Comparison of ENCODE assay signal across 1 cellular context in genomic region chr19:17159466-17160393, GRCh38.
A peak's percentile ranks its signal among the peaks of the same experiment; 100 is the strongest.
TF ChIP-seq lines count a peak whose summit lies in the region.

No MANE protein-coding gene starts in this region.

TF ChIP-seq in HepG2, 621 proteins besides CTCF, POLR2A, EP300 and RAD21 (continues in another document):
- TF ChIP-seq MTA1 (CRISPR knock-in tag; IDR thresholded peaks at IDR 0.05; ENCODE audit: borderline replicate concordance) (no peak), TCF7 (IDR thresholded peaks at IDR 0.05; ENCODE audit: low read depth) (no peak), ATAD3A (CRISPR knock-in tag; IDR thresholded peaks at IDR 0.05) (no peak), ZEB1 (IDR thresholded peaks at IDR 0.05; ENCODE audit: insufficient replicate concordance, low read depth) (no peak), FOXJ3 (CRISPR knock-in tag; IDR thresholded peaks at IDR 0.05; ENCODE audit: borderline replicate concordance) (0 out of 2 replicates have a peak, but pooled peaks have one; percentile 23), PHF20 (CRISPR knock-in tag; IDR thresholded peaks at IDR 0.05) (no peak), SIX4 (CRISPR knock-in tag; IDR thresholded peaks at IDR 0.05) (no peak), SP5 (CRISPR knock-in tag; IDR thresholded peaks at IDR 0.05; ENCODE audit: borderline replicate concordance, low read depth) (no peak), RBM22 (optimal IDR thresholded peaks at IDR 0.05; ENCODE audit: low read length) (no peak), ZNF629 (CRISPR knock-in tag; conservative IDR thresholded peaks at IDR 0.05) (peak; percentile 53), BCL3 (CRISPR knock-in tag; IDR thresholded peaks at IDR 0.05) (0 out of 2 replicates have a peak, but pooled peaks have one; percentile 30), SRSF9 (IDR thresholded peaks at IDR 0.05; ENCODE audit: borderline replicate concordance, insufficient read depth, low read depth, low read length, poor library complexity, severe bottlenecking) (no peak), TFDP1 (CRISPR knock-in tag; IDR thresholded peaks at IDR 0.05; ENCODE audit: borderline replicate concordance) (no peak), NCOR1 (IDR thresholded peaks at IDR 0.05; ENCODE audit: borderline replicate concordance, low read length) (no peak), BHLHE40 (IDR thresholded peaks at IDR 0.05; ENCODE audit: low read length) (no peak), GPN1 (CRISPR knock-in tag; IDR thresholded peaks at IDR 0.05; ENCODE audit: borderline replicate concordance) (no peak), E2F2 (CRISPR knock-in tag; IDR thresholded peaks at IDR 0.05; ENCODE audit: borderline replicate concordance) (no peak), ZSCAN22 (CRISPR knock-in tag; IDR thresholded peaks at IDR 0.05) (no peak), ZNF513 (CRISPR knock-in tag; conservative IDR thresholded peaks at IDR 0.05) (no peak), CENPT (CRISPR knock-in tag; IDR thresholded peaks at IDR 0.05; ENCODE audit: low read depth) (no peak), MTERF4 (CRISPR knock-in tag; IDR thresholded peaks at IDR 0.05) (no peak), MEIS1 (CRISPR knock-in tag; IDR thresholded peaks at IDR 0.05; ENCODE audit: borderline replicate concordance) (no peak), ZNF7 (CRISPR knock-in tag; IDR thresholded peaks at IDR 0.05) (0 out of 2 replicates have a peak, but pooled peaks have one; percentile 17), ZBTB34 (CRISPR knock-in tag; IDR thresholded peaks at IDR 0.05) (no peak), ZBTB26 (CRISPR knock-in tag; IDR thresholded peaks at IDR 0.05; ENCODE audit: borderline replicate concordance) (peak; percentile 91), AFF4 (CRISPR knock-in tag; IDR thresholded peaks at IDR 0.05) (no peak), SETDB1 (CRISPR knock-in tag; IDR thresholded peaks at IDR 0.05; ENCODE audit: borderline replicate concordance) (no peak), AKNA (CRISPR knock-in tag; IDR thresholded peaks at IDR 0.05; ENCODE audit: borderline replicate concordance) (no peak), KLF11 (CRISPR knock-in tag; IDR thresholded peaks at IDR 0.05) (no peak), ZNF773 (CRISPR knock-in tag; IDR thresholded peaks at IDR 0.05; ENCODE audit: borderline replicate concordance) (no peak), YY1 (IDR thresholded peaks at IDR 0.05; ENCODE audit: insufficient read depth, insufficient replicate concordance, low read depth, low read length) (no peak), GATAD2A (CRISPR knock-in tag; IDR thresholded peaks at IDR 0.05) (peak; percentile 56; the same call in 1 of the 2 replicates), CENPX (CRISPR knock-in tag; IDR thresholded peaks at IDR 0.05) (no peak), ZNF800 (CRISPR knock-in tag; IDR thresholded peaks at IDR 0.05) (no peak), ARNTL (CRISPR knock-in tag; IDR thresholded peaks at IDR 0.05) (no peak; the same call in 1 of the 2 replicates), REPIN1 (CRISPR knock-in tag; IDR thresholded peaks at IDR 0.05; ENCODE audit: borderline replicate concordance, low read depth) (no peak), HNF4A (CRISPR knock-in tag; IDR thresholded peaks at IDR 0.05) (peak; percentile 75)
